ENCODE assay signal across 2 cellular contexts in the genomic region with DNA sequence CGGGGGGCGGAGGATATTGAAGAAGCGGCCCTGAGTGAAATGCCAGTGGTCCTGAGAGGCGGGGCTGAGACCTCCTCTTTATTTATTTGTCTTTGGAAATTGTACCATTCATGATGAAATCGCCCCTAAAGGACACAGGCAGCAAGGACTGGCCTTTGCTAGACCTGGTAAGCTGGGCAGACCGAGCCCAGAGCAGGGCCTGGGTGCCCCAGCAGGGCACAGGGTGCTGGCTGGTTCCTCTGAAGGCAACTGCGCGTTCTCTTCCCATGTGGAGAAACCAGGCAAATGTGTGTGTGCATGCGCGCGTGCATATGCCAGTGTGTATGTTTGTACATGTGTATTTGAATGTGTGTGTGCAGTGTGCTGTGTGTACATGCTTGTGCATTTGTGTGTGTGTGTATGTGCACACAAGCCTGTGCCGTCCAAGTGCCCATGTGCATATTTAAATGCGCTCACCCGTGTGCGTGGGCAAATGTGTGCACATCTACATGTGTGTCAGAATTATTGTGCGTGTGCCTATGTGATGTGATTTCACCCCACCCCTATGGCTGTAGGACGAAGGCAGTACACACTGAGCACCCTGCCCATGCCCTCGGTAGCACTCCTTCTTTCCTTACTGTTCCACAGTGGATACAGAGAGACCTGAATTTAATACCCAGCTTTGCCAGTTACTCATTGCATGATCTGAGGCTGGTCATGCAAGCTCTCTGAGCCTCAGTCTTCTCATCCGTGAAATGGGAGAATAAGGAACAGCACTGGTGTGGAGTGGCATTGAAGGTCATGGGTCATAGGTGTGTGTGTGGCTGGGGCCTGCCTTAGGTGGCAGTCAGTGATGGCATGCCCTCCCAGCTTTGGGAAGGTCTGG.
TF ChIP-seq lines count a peak whose summit lies in the region.

No MANE protein-coding gene starts in this region.

TF ChIP-seq in GM12878, 131 proteins besides CTCF, POLR2A, EP300 and RAD21:
- TF ChIP-seq TARDBP (IDR thresholded peaks at IDR 0.05; ENCODE audit: borderline replicate concordance): 0 out of 2 replicates have a peak, but pooled peaks have one; percentile 24
- TF ChIP-seq, protein P1, sequence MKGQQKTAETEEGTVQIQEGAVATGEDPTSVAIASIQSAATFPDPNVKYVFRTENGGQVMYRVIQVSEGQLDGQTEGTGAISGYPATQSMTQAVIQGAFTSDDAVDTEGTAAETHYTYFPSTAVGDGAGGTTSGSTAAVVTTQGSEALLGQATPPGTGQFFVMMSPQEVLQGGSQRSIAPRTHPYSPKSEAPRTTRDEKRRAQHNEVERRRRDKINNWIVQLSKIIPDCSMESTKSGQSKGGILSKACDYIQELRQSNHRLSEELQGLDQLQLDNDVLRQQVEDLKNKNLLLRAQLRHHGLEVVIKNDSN (IDR thresholded peaks at IDR 0.05; ENCODE audit: borderline replicate concordance, extremely low read length, insufficient read depth, low read depth, low read length): no peak
- TF ChIP-seq, protein P2, sequence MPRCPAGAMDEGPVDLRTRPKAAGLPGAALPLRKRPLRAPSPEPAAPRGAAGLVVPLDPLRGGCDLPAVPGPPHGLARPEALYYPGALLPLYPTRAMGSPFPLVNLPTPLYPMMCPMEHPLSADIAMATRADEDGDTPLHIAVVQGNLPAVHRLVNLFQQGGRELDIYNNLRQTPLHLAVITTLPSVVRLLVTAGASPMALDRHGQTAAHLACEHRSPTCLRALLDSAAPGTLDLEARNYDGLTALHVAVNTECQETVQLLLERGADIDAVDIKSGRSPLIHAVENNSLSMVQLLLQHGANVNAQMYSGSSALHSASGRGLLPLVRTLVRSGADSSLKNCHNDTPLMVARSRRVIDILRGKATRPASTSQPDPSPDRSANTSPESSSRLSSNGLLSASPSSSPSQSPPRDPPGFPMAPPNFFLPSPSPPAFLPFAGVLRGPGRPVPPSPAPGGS (IDR thresholded peaks at IDR 0.05; ENCODE audit: borderline replicate concordance, insufficient read depth, low read depth, low read length, poor library complexity, severe bottlenecking): peak; percentile 78
- no peak for TF ChIP-seq SP1 (IDR thresholded peaks at IDR 0.05; ENCODE audit: low read depth, low read length)
- no peak for TF ChIP-seq RUNX3 (IDR thresholded peaks at IDR 0.05; ENCODE audit: low read length)

TF ChIP-seq in liver, 16 proteins besides CTCF, POLR2A, EP300 and RAD21:
- TF ChIP-seq HNF4G (IDR thresholded peaks at IDR 0.05) (no peak), YY1 (IDR thresholded peaks at IDR 0.05) (no peak), GABPA (IDR thresholded peaks at IDR 0.05 in 1 of 2, conservative IDR thresholded peaks at IDR 0.05 in 1 of 2) (no peak), JUND (IDR thresholded peaks at IDR 0.05) (no peak), EGR1 (IDR thresholded peaks at IDR 0.05; ENCODE audit: low read depth in 2 of 2) (peak in 1 of 2 donors; percentile 3), TAF1 (conservative IDR thresholded peaks at IDR 0.05) (peak; percentile 72), SP1 (IDR thresholded peaks at IDR 0.05) (peak; percentile 81), HNF4A (conservative IDR thresholded peaks at IDR 0.05) (peak; percentile 51 to 82), FOXA2 (IDR thresholded peaks at IDR 0.05) (no peak), RXRA (IDR thresholded peaks at IDR 0.05) (peak in 1 of 2 donors; percentile 63)
- TF ChIP-seq, protein P3, sequence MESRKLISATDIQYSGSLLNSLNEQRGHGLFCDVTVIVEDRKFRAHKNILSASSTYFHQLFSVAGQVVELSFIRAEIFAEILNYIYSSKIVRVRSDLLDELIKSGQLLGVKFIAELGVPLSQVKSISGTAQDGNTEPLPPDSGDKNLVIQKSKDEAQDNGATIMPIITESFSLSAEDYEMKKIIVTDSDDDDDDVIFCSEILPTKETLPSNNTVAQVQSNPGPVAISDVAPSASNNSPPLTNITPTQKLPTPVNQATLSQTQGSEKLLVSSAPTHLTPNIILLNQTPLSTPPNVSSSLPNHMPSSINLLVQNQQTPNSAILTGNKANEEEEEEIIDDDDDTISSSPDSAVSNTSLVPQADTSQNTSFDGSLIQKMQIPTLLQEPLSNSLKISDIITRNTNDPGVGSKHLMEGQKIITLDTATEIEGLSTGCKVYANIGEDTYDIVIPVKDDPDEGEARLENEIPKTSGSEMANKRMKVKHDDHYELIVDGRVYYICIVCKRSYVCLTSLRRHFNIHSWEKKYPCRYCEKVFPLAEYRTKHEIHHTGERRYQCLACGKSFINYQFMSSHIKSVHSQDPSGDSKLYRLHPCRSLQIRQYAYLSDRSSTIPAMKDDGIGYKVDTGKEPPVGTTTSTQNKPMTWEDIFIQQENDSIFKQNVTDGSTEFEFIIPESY (IDR thresholded peaks at IDR 0.05): no peak
- TF ChIP-seq, protein P4, sequence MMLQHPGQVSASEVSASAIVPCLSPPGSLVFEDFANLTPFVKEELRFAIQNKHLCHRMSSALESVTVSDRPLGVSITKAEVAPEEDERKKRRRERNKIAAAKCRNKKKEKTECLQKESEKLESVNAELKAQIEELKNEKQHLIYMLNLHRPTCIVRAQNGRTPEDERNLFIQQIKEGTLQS (IDR thresholded peaks at IDR 0.05): peak; percentile 72
- TF ChIP-seq, protein P5, sequence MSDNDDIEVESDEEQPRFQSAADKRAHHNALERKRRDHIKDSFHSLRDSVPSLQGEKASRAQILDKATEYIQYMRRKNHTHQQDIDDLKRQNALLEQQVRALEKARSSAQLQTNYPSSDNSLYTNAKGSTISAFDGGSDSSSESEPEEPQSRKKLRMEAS (IDR thresholded peaks at IDR 0.05): no peak
- TF ChIP-seq, protein P6, sequence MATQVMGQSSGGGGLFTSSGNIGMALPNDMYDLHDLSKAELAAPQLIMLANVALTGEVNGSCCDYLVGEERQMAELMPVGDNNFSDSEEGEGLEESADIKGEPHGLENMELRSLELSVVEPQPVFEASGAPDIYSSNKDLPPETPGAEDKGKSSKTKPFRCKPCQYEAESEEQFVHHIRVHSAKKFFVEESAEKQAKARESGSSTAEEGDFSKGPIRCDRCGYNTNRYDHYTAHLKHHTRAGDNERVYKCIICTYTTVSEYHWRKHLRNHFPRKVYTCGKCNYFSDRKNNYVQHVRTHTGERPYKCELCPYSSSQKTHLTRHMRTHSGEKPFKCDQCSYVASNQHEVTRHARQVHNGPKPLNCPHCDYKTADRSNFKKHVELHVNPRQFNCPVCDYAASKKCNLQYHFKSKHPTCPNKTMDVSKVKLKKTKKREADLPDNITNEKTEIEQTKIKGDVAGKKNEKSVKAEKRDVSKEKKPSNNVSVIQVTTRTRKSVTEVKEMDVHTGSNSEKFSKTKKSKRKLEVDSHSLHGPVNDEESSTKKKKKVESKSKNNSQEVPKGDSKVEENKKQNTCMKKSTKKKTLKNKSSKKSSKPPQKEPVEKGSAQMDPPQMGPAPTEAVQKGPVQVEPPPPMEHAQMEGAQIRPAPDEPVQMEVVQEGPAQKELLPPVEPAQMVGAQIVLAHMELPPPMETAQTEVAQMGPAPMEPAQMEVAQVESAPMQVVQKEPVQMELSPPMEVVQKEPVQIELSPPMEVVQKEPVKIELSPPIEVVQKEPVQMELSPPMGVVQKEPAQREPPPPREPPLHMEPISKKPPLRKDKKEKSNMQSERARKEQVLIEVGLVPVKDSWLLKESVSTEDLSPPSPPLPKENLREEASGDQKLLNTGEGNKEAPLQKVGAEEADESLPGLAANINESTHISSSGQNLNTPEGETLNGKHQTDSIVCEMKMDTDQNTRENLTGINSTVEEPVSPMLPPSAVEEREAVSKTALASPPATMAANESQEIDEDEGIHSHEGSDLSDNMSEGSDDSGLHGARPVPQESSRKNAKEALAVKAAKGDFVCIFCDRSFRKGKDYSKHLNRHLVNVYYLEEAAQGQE (IDR thresholded peaks at IDR 0.05): peak; percentile 70
TF ChIP-seq in liver: peak in this region for 7.
